In the genomic region with DNA sequence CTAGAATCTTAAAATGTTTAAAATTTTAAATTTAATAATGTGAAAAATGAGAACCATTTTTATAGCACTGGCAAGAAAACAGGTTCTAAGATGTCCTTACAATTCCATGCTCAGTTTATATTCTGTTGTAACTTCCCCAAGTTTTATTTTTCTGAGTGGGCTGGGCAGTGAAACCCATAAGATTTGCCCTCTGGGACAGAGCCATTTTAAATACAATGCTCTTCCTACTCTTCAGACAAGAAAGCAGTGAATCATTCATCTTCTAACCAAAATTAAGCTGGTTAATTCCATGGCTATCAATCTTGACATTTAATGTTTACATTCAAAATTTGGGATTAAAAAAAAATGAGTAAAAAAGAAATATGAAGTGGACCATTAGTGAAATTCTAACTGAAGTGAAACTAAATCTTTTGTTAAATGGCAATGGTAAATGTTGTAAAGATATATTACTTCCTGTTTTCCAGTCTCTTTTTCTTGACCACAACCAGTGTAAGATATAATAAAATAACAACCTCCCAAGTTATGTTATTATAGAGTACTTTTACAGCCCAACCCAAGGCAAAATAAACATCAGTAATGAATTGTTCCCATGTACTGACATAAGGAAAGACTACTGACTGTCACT, we compare ENCODE assay signal across 11 cellular contexts. TPM values are rescaled to one million over a fixed set of nuclear protein-coding genes. Genes with fewer than 3 reads are reported as not detected.
DNase-seq lines count a peak whose midpoint lies in the region; ATAC-seq and TF ChIP-seq lines count a peak whose summit lies in the region.
"Had no signal": no experiment of that assay in that cellular context is flagged by ENCODE, and none has a peak within 500 bp of the region (broad histone marks: within the 10 kb centered on the region; RNA-seq: fewer than 3 reads in every experiment).

No MANE protein-coding gene starts in this region.

- H3K36me3 ChIP-seq in CD4-positive, alpha-beta memory T cell (ENCODE audit: insufficient read depth, low read length), result no peaks in the 10 kb centered on the region
- H3K36me3 ChIP-seq in GM23248 (ENCODE audit: low read depth), result no peaks in the 10 kb centered on the region
- no peaks in the 10 kb centered on the region for H3K36me3 ChIP-seq in thyroid gland

- H3K27ac ChIP-seq in CD4-positive, alpha-beta memory T cell (ENCODE audit: low read depth, low read length), result no peak overlapping the region
- no peak overlapping the region for H3K27ac ChIP-seq in GM23248
- no peak overlapping the region for H3K27ac ChIP-seq in thyroid gland

- no peak for DNase-seq in CD4-positive, alpha-beta memory T cell
- DNase-seq in GM23248 (peak; percentile 7), MV-4-11 (lab: John Stamatoyannopoulos, UW) (peak; percentile 59), fibroblast of mammary gland (ENCODE audit: low read depth) (peak; percentile 1), thyroid gland (no peak), NCI-H187 (lab: John Stamatoyannopoulos, UW) (no peak), left lobe of liver (ENCODE audit: low spot score) (no peak)
- no peak for DNase-seq in stimulated activated CD4-positive, alpha-beta T cell treated with anti-CD3 and anti-CD28 coated beads, Interleukin-4, amount 100 ng/mL, for 24 hours
- DNase-seq: left cardiac atrium, NCI-H2081, trophoblast cell had no signal

- H3K79me2 ChIP-seq in GM23248 (ENCODE audit: insufficient read depth), result no peaks in the 10 kb centered on the region

- no peak for TF ChIP-seq POLR2A in thyroid gland (IDR thresholded peaks at IDR 0.05)

- peak overlapping the region; percentile 2; the same call in 1 of the 2 replicates for H2AFZ ChIP-seq in GM23248

- no peaks in the 10 kb centered on the region for H4K20me1 ChIP-seq in GM23248 (ENCODE audit: insufficient read depth)

- intact Hi-C loops in CD4-positive, alpha-beta memory T cell (cut with micrococcal nuclease), result no loop called here
- intact Hi-C loops in thyroid gland (cut with DNase I), result no loop called here

- no peak for TF ChIP-seq CTCF in fibroblast of mammary gland (conservative IDR thresholded peaks at IDR 0.05; ENCODE audit: control insufficient read depth, insufficient read depth, low read depth, low read length)
- no peak for TF ChIP-seq CTCF in thyroid gland (IDR thresholded peaks at IDR 0.05)

- CTCF ChIA-PET in CD4-positive, alpha-beta memory T cell (lab: Charles Lee; ENCODE audit: partially characterized antibody), result no interaction called here

- H3K4me1 Mint-ChIP-seq in CD4-positive, alpha-beta memory T cell, result peaks cover 11 to 23% (median 13%) of the 10 kb centered on the region in 4 donors

- peaks cover 37% of the 10 kb centered on the region for H3K4me1 ChIP-seq in CD4-positive, alpha-beta memory T cell (ENCODE audit: insufficient read depth, low read length)
- H3K4me1 ChIP-seq in GM23248 (ENCODE audit: insufficient read depth) (peaks cover 13% of the 10 kb centered on the region), thyroid gland (peaks cover 13 to 16% of the 10 kb centered on the region in 2 donors)

- H3K4me3 ChIP-seq in CD4-positive, alpha-beta memory T cell (ENCODE audit: low read length in 2 of 2), result no peak overlapping the region
- H3K4me3 ChIP-seq in GM23248 (no peak overlapping the region), fibroblast of mammary gland (ENCODE audit: control insufficient read depth, low read depth, low read length) (no peak overlapping the region), thyroid gland (replicated peaks in 1 of 3) (no peak overlapping the region)

- no peaks in the 10 kb centered on the region for H3K9me2 ChIP-seq in GM23248 (ENCODE audit: insufficient read depth)

- ATAC-seq in left lobe of liver, result no peak

- POLR2A ChIA-PET in CD4-positive, alpha-beta memory T cell (lab: Charles Lee; ENCODE audit: partially characterized antibody), result interaction anchor here (3.4 kb wide), 1 partner anchor 13 kb away, joined by 15 read pairs; no protein-coding TSS in a partner anchor

- H3K36me3 Mint-ChIP-seq in CD4-positive, alpha-beta memory T cell, result no peaks in the 10 kb centered on the region

- no peaks in the 10 kb centered on the region for H3K9me3 ChIP-seq in CD4-positive, alpha-beta memory T cell (ENCODE audit: control insufficient read depth in 1 of 2, low read length in 2 of 2)
- H3K9me3 ChIP-seq in GM23248 (ENCODE audit: low read depth), result no peaks in the 10 kb centered on the region
- H3K9me3 ChIP-seq in thyroid gland, result no peaks in the 10 kb centered on the region

- H3K4me2 ChIP-seq in GM23248 (ENCODE audit: unreplicated experiment), result no peak overlapping the region

- in situ Hi-C loops in GM23248 (cut with MboI), result no loop called here

- no peaks in the 10 kb centered on the region for H3K27me3 ChIP-seq in CD4-positive, alpha-beta memory T cell (ENCODE audit: insufficient read depth, low read length)
- H3K27me3 ChIP-seq in GM23248 (replicated peaks; ENCODE audit: insufficient read depth), result no peaks in the 10 kb centered on the region
- H3K27me3 ChIP-seq in thyroid gland, result no peaks in the 10 kb centered on the region

- no peaks in the 10 kb centered on the region for H3K27me3 Mint-ChIP-seq in CD4-positive, alpha-beta memory T cell

- peaks cover 0 to 4% (median 0%) of the 10 kb centered on the region in 8 donors for H3K9me3 Mint-ChIP-seq in CD4-positive, alpha-beta memory T cell

- no peak overlapping the region for H3K9ac ChIP-seq in GM23248

- H3F3A ChIP-seq in GM23248 (ENCODE audit: insufficient read depth), result no peaks in the 10 kb centered on the region

- peak overlapping the region in 7 of 8 donors; percentile 4 to 69 (median 27) for H3K4me3 Mint-ChIP-seq in CD4-positive, alpha-beta memory T cell

- H3K27ac Mint-ChIP-seq in CD4-positive, alpha-beta memory T cell, result peak overlapping the region in 3 of 7 donors; percentile 42 to 62 (median 43)

RNA-seq across cellular contexts. Expression of a gene that starts 37.2 kb away (rescaled TPM):
- 1 to 10 TPM; 7.6 to 7.8 TPM for total RNA-seq in CD4-positive, alpha-beta memory T cell
- 10 to 100 TPM in 1 of 2 donors, 1 to 10 TPM in 1; 1.5 to 11.9 TPM for polyA plus RNA-seq in CD4-positive, alpha-beta memory T cell
- total RNA-seq in GM23248 (2014; rRNA removed; shearing (Covaris generic)), result 42.7 and 43.2 TPM in 2 replicates
- polyA plus RNA-seq in GM23248 (2016; fragmentation: Nextera tagmentation; extraction: Ambion mirVana), result 11.6 and 13.0 TPM in 2 replicates
- total RNA-seq in thyroid gland (10 to 100 TPM; 49.7 to 89.5 (median 64.0) TPM), left lobe of liver (1.4 TPM)

Comparison
In these comparisons a context has a peak if more than half of its experiments do, and no peak if none do; other contexts are left out.
1. DNase-seq: peak in GM23248 (single experiment), MV-4-11 (single experiment) and fibroblast of mammary gland (single experiment); none in CD4-positive, alpha-beta memory T cell (0 of 5), thyroid gland (0 of 2), stimulated activated CD4-positive, alpha-beta T cell treated with anti-CD3 and anti-CD28 coated beads, Interleukin-4, amount 100 ng/mL, for 24 hours (single experiment), NCI-H187 (0 of 2) and left lobe of liver (single experiment).